In the genomic region with DNA sequence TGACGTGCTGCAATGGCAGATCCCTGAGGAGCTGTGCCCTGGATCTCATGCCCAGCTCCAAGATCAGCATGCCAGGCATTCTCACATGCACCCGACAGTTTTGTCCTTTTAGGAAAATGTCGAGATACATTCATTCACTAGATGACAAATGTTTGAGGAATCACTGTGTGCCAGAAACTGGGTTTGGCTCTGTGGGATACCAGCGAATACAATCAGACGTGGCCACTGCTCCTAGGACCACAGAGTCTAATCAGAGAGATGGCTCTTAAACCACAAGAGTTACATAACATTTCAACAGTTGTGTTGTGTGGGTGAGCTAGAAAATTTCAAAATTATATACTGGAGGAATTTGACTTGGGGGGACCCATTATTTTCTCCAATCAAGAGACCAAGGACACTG, we compare ENCODE assay signal across 22 cellular contexts.
"Had no signal": no experiment of that assay in that cellular context is flagged by ENCODE, and none has a peak within 500 bp of the region (broad histone marks: within the 10 kb centered on the region; RNA-seq: fewer than 3 reads in every experiment).

No MANE protein-coding gene starts in this region.

- ATAC-seq: activated CD4-positive, CD25-positive, alpha-beta regulatory T cell treated with anti-CD3 and anti-CD28 coated beads, Interleukin-2, amount 50 U/mL, for 24 hours; esophagus mucosa had no signal

- H3K36me3 ChIP-seq: ascending aorta, colonic mucosa, left ventricle myocardium inferior, right atrium auricular region, tibial nerve, vagina had no signal

- H3K27me3 ChIP-seq: ascending aorta, colonic mucosa, right atrium auricular region, tibial nerve, vagina had no signal

- H3K27ac Mint-ChIP-seq: memory B cell, nephron had no signal

- H3K36me3 Mint-ChIP-seq: memory B cell had no signal

- H3K9me3 Mint-ChIP-seq: memory B cell, nephron had no signal

- H3K4me3 ChIP-seq: ascending aorta, colonic mucosa, left ventricle myocardium inferior, right atrium auricular region, tibial nerve, vagina had no signal

- DNase-seq: activated CD4-positive, alpha-beta T cell treated with anti-CD3 and anti-CD28 coated beads, Interleukin-2, amount 50 U/mL, for 4 hours; activated naive CD4-positive, alpha-beta T cell; activated T-cell treated with anti-CD3 and anti-CD28 coated beads for 4 hours; caudate nucleus; colonic mucosa; hippocampal formation; kidney; left ventricle myocardium inferior; nucleus accumbens; small intestine; stimulated activated CD4-positive, alpha-beta T cell treated with anti-CD3 and anti-CD28 coated beads, Interleukin-4, amount 100 ng/mL, for 24 hours; stimulated activated naive CD4-positive, alpha-beta T cell; substantia nigra; T-helper 9 cell had no signal

- H3K9me3 ChIP-seq: ascending aorta, colonic mucosa, left ventricle myocardium inferior, right atrium auricular region, tibial nerve, vagina had no signal

- H3K27ac ChIP-seq: ascending aorta, colonic mucosa, left ventricle myocardium inferior, right atrium auricular region, tibial nerve, vagina had no signal

- H3K4me1 ChIP-seq: ascending aorta, colonic mucosa, right atrium auricular region, tibial nerve, vagina had no signal
